ENCODE assay signal across 8 cellular contexts in the genomic region with DNA sequence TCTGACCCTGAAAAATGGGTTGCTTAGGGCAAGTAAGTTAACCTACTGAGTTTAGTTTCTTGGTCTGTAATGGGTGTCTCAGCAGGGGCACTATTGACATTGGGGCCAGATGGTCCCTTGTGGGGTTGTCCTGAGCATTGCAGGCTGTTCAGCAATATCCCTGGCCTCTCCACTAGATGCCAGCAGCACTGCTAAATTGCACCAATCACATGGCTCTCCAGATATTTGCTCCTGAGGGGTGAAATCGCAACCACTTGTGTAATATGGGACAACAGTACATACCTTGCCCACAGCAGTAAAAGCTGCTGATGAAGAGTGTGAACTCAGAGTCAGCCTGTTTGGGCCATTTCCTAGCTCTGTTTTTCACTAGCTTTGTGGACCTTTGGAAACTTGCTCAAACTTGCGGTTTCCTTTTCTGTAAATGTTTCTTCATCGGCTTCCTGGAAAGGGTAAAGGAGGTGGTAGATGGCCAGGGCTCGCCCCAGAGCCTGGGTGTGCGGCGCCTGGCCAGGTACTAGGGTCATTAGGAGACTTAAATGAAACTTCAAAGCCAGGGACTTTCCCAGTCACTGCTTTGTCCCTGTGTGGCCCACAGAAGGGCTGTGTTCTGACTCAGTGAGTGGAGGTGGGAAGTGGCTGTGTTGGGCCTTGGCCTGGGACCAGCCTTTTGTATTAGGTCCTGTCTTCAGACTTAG. TPM values are rescaled to one million over a fixed set of nuclear protein-coding genes. Genes with fewer than 3 reads are reported as not detected.
A peak's percentile ranks its signal among the peaks of the same experiment; 100 is the strongest.
DNase-seq lines count a peak whose midpoint lies in the region; ATAC-seq and TF ChIP-seq lines count a peak whose summit lies in the region.

No MANE protein-coding gene starts in this region.

- peak overlapping the region; percentile 79 for H3K27ac Mint-ChIP-seq in CD4-positive, alpha-beta T cell

- H3K27me3 Mint-ChIP-seq in CD4-positive, alpha-beta T cell: no peaks in the 10 kb centered on the region

- H3K4me1 ChIP-seq in PC-3 (ENCODE audit: insufficient read depth, low read length) (peaks cover 31% of the 10 kb centered on the region), body of pancreas (peaks cover 13% of the 10 kb centered on the region)

- TF ChIP-seq POLR2A in body of pancreas (IDR thresholded peaks at IDR 0.05): peak in 1 of 3 donors; percentile 28

- intact Hi-C loops in CD4-positive, alpha-beta T cell (cut with DNase I, micrococcal nuclease): no loop called here
- intact Hi-C loops in PC-3 (cut with micrococcal nuclease) (loop anchor here (1.0 kb wide), 1 partner anchor 105 kb away; no protein-coding TSS in a partner anchor), body of pancreas (cut with DNase I) (loop anchor here (5.0 kb wide), 1 partner anchor 104 kb away; no protein-coding TSS in a partner anchor)

- no peaks in the 10 kb centered on the region for H4K20me1 ChIP-seq in PC-3 (ENCODE audit: low read length)

- no peak for DNase-seq in CD4-positive, alpha-beta T cell
- DNase-seq in PC-3 (peak; percentile 55), body of pancreas (peak; percentile 40 to 73 (median 60)), islet precursor cell (peak; percentile 70), GOT3 (lab: John Stamatoyannopoulos, UW) (no peak)
- peak; percentile 15 for DNase-seq in stimulated activated CD8-positive, alpha-beta memory T cell treated with anti-CD3 and anti-CD28 coated beads, Interleukin-4, amount 100 ng/mL, for 24 hours (ENCODE audit: low read depth)

- no peaks in the 10 kb centered on the region for H3F3A ChIP-seq in PC-3 (ENCODE audit: low read length, unreplicated experiment)

- H3K4me3 Mint-ChIP-seq in CD4-positive, alpha-beta T cell: peak overlapping the region; percentile 0

- no peaks in the 10 kb centered on the region for H3K36me3 Mint-ChIP-seq in CD4-positive, alpha-beta T cell (ENCODE audit: low read depth)

- H3K9me3 Mint-ChIP-seq in CD4-positive, alpha-beta T cell: no peaks in the 10 kb centered on the region

- H3K36me3 ChIP-seq in PC-3 (ENCODE audit: low read depth, low read length) (no peaks in the 10 kb centered on the region), body of pancreas (replicated peaks in 1 of 2; ENCODE audit: insufficient read depth in 1 of 2, low read depth in 2 of 2) (no peaks in the 10 kb centered on the region)

- H3K9ac ChIP-seq in PC-3 (ENCODE audit: low read length): no peak overlapping the region

- CTCF ChIA-PET in CD4-positive, alpha-beta T cell (lab: Charles Lee): no interaction called here
- CTCF ChIA-PET in PC-3 (lab: Charles Lee): no interaction called here

- H3K4me3 ChIP-seq in PC-3 (ENCODE audit: low read length) (no peak overlapping the region), body of pancreas (no peak overlapping the region)

- no peaks in the 10 kb centered on the region for H3K79me2 ChIP-seq in PC-3 (ENCODE audit: low read length)

- no peaks in the 10 kb centered on the region for H3K9me3 ChIP-seq in CD4-positive, alpha-beta T cell (ENCODE audit: control insufficient read depth, low read length)
- H3K9me3 ChIP-seq in PC-3 (ENCODE audit: low read length) (no peaks in the 10 kb centered on the region), body of pancreas (no peaks in the 10 kb centered on the region)

- 32 to 36% methylated on average over 6 of the region's 6 CpGs for WGBS in body of pancreas, 2 donors

- no peaks in the 10 kb centered on the region for H3K27me3 ChIP-seq in CD4-positive, alpha-beta T cell (ENCODE audit: control insufficient read depth, insufficient read depth, low read length)
- H3K27me3 ChIP-seq in PC-3 (ENCODE audit: low read length) (peaks cover 5% of the 10 kb centered on the region; the same call in 1 of the 2 replicates), body of pancreas (peaks cover 0 to 5% of the 10 kb centered on the region in 2 donors)

- peaks cover 13% of the 10 kb centered on the region for H3K4me1 Mint-ChIP-seq in CD4-positive, alpha-beta T cell (ENCODE audit: low read depth)

- POLR2A ChIA-PET in CD4-positive, alpha-beta T cell (lab: Charles Lee): interaction anchor here (1.3 to 1.6 kb wide), 2 partner anchors 12 to 13 kb away, joined by 3 to 4 read pairs; no protein-coding TSS in a partner anchor
- POLR2A ChIA-PET in PC-3 (lab: Charles Lee; ENCODE audit: unreplicated experiment): no interaction called here

- no peak overlapping the region for H3K27ac ChIP-seq in CD4-positive, alpha-beta T cell (ENCODE audit: low read depth, low read length)
- H3K27ac ChIP-seq in PC-3 (ENCODE audit: low read length) (0 out of 2 replicates have a peak overlapping the region, but pooled peaks have one; percentile 25), body of pancreas (peak overlapping the region in 2 of 4 donors; percentile 68 to 73)

- H3K4me2 ChIP-seq in PC-3 (ENCODE audit: low read length): no peak overlapping the region

- peak; percentile 73 for ATAC-seq in CD4-positive, alpha-beta T cell (ENCODE audit: poor library complexity)
- peak; percentile 76 for ATAC-seq in GM18870 (IDR thresholded peaks at IDR 0.05; ENCODE audit: unreplicated experiment)
- ATAC-seq in HG03097 (IDR thresholded peaks at IDR 0.05; ENCODE audit: low FRiP score, unreplicated experiment): peak; percentile 72
- peak; percentile 61 for ATAC-seq in PC-3
- peak; percentile 81 for ATAC-seq in body of pancreas

- no peaks in the 10 kb centered on the region for H3K9me2 ChIP-seq in PC-3 (replicated peaks; ENCODE audit: low read length)

- BruUV-seq in PC-3 (replicated peaks; lab: Mats Ljungman, UMichigan): no TSS peak

- no peak for TF ChIP-seq CTCF in CD4-positive, alpha-beta T cell (IDR thresholded peaks at IDR 0.05)
- TF ChIP-seq CTCF in PC-3 (conservative IDR thresholded peaks at IDR 0.05; ENCODE audit: low read depth, low read length): peak; percentile 53; the same call in 1 of the 2 replicates
- peak in 6 of 7 experiments; percentile 31 to 76 (median 63) for TF ChIP-seq CTCF in body of pancreas (IDR thresholded peaks at IDR 0.05)

- H2AFZ ChIP-seq in PC-3 (ENCODE audit: low read length): peak overlapping the region; percentile 18; the same call in 1 of the 2 replicates

RNA-seq across cellular contexts. Expression of a gene that starts 13.0 kb away (rescaled TPM):
- 1 to 10 TPM; 7.7 to 8.0 TPM for total RNA-seq in CD4-positive, alpha-beta T cell
- total RNA-seq in PC-3 (2014; rRNA removed) (0.47 TPM in 1 of 2 replicates, not detected in the other), body of pancreas (1 to 10 TPM; 5.9 to 6.0 TPM)

RNA-seq across cellular contexts. Expression of a gene that starts 39.7 kb away (rescaled TPM):
- total RNA-seq in CD4-positive, alpha-beta T cell: 1 to 10 TPM; 1.5 TPM
- total RNA-seq in PC-3 (2014; rRNA removed) (0.12 TPM in 1 of 2 replicates, not detected in the other), body of pancreas (1 to 10 TPM; 2.0 to 2.9 TPM)

RNA-seq across cellular contexts. Expression of a gene that starts 56.9 kb away (rescaled TPM):
- not detected for total RNA-seq in CD4-positive, alpha-beta T cell
- total RNA-seq in PC-3 (2014; rRNA removed) (not detected in 2 replicates), body of pancreas (not detected)

Comparison
In these comparisons a context has a peak if more than half of its experiments do, and no peak if none do; other contexts are left out.
1. DNase-seq: peak in PC-3 (single experiment), body of pancreas (4 of 4), islet precursor cell (single experiment) and stimulated activated CD8-positive, alpha-beta memory T cell treated with anti-CD3 and anti-CD28 coated beads, Interleukin-4, amount 100 ng/mL, for 24 hours (single experiment); none in CD4-positive, alpha-beta T cell (0 of 10) and GOT3 (single experiment).
2. intact Hi-C loops: an anchor here in PC-3 (1.0 kb wide) and body of pancreas (5.0 kb wide); none called in CD4-positive, alpha-beta T cell.
3. Peak in every context shown above with its lines, with median percentiles within 50 percentile points of each other: ATAC-seq.